Comparison of ENCODE assay signal across 29 cellular contexts in the genomic region with DNA sequence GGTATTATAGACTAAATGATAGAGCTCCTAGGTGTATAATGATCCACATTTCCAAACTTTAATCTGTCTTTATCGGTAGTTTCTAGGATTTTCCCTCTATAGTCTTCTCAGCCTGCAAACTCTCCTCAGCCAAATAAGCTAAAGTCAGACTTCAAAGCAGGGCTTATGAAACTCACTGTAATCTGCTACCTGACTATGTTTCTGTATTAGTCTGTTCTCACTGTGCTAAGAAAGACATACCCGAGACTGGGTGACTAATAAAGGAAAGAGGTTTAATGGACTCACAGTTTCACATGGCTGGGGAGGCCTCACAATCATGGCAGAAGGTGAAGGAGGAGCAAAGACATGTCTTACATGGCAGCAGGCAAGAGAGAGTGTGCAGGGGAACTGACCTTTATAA.
"Had no signal": no experiment of that assay in that cellular context is flagged by ENCODE, and none has a peak within 500 bp of the region (broad histone marks: within the 10 kb centered on the region; RNA-seq: fewer than 3 reads in every experiment).

No MANE protein-coding gene starts in this region.

- ATAC-seq: activated T-helper 17 cell treated with anti-CD3 and anti-CD28 coated beads, Interleukin-2, amount 50 U/mL, for 72 hours; esophagus mucosa; gastroesophageal sphincter; heart right ventricle; T-helper 17 cell had no signal

- H3K4me1 ChIP-seq: gastroesophageal sphincter, heart right ventricle had no signal

- H3K27ac ChIP-seq: brain microvascular endothelial cell, coronary artery, dorsolateral prefrontal cortex, gastroesophageal sphincter, heart right ventricle, hepatocyte had no signal

- H3K4me2 ChIP-seq: hepatocyte had no signal

- FAIRE-seq: astrocyte, bronchial epithelial cell had no signal

- H3K4me3 ChIP-seq: coronary artery, dorsolateral prefrontal cortex, gastroesophageal sphincter, heart right ventricle, hepatocyte had no signal

- H2AFZ ChIP-seq: hepatocyte had no signal

- DNase-seq: activated CD4-positive, alpha-beta memory T cell treated with anti-CD3 and anti-CD28 coated beads, Interleukin-2, amount 10 ng/mL, durations not matched to agents 7 days and 5 days; activated CD4-positive, alpha-beta T cell treated with anti-CD3 and anti-CD28 coated beads for 1 hour; activated CD4-positive, alpha-beta T cell treated with anti-CD3 and anti-CD28 coated beads for 4 hours; activated CD4-positive, alpha-beta T cell treated with anti-CD3 and anti-CD28 coated beads, Interleukin-2, amount 10 ng/mL, durations not matched to agents 7 days and 5 days; activated CD4-positive, alpha-beta T cell treated with anti-CD3 and anti-CD28 coated beads, Interleukin-2, amount 50 U/mL, for 4 hours; activated CD4-positive, CD25-positive, alpha-beta regulatory T cell; activated CD8-positive, alpha-beta memory T cell treated with anti-CD3 and anti-CD28 coated beads, Interleukin-2, amount 50 U/mL, for 48 hours; activated effector memory CD4-positive, alpha-beta T cell treated with Interleukin-2 at 50 U/mL for 16 hours; activated gamma-delta T cell treated with Interleukin-2 at 50 U/mL for 16 hours; activated naive CD4-positive, alpha-beta T cell treated with anti-CD3 and anti-CD28 coated beads, Interleukin-2, amount 50 U/mL, for 16 hours; activated naive CD4-positive, alpha-beta T cell treated with Interleukin-2 at 50 U/mL for 16 hours; activated T-cell treated with anti-CD3 and anti-CD28 coated beads for 4 hours; activated T-cell treated with anti-CD3 and anti-CD28 coated beads, Interleukin-2, amount 50 U/mL, for 24 hours; amniotic stem cell; anterior cingulate cortex; brain microvascular endothelial cell; dorsolateral prefrontal cortex; effector memory CD4-positive, alpha-beta T cell; endodermal cell; foreskin melanocyte; heart right ventricle; T-helper 17 cell had no signal

- H3K79me2 ChIP-seq: hepatocyte had no signal

- H3K27me3 ChIP-seq: brain microvascular endothelial cell, dorsolateral prefrontal cortex, gastroesophageal sphincter, heart right ventricle, hepatocyte had no signal

- H3K36me3 ChIP-seq: brain microvascular endothelial cell, gastroesophageal sphincter, heart right ventricle had no signal
